In the genomic region with DNA sequence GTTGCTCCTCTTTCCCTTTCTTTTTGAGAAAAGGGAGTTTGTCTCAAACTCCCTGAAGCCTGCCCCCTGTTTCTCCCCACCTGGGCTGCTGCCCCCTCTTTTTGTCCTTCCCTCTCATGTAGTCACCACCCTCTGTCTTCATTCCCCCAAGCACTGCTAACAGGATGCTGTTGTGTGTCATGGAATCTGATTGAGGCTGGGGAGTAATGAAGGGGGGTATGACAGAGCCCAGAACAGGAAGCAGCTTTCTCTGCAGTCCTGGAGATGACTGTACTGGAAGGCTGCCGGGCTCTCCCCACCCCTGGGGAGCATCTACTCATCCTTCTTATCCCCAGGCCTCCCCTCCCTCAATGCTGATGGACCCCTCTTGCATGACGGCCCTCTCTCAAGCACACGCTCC, we compare ENCODE assay signal across 1 cellular context.
TF ChIP-seq lines count a peak whose summit lies in the region.

No MANE protein-coding gene starts in this region.

TF ChIP-seq in SK-N-SH, 30 proteins besides CTCF, POLR2A, EP300 and RAD21 (continued from another document):
- peak; percentile 87 for TF ChIP-seq POLR2AphosphoS5 (IDR thresholded peaks at IDR 0.05; ENCODE audit: low read depth, low read length)
- TF ChIP-seq, protein P1, sequence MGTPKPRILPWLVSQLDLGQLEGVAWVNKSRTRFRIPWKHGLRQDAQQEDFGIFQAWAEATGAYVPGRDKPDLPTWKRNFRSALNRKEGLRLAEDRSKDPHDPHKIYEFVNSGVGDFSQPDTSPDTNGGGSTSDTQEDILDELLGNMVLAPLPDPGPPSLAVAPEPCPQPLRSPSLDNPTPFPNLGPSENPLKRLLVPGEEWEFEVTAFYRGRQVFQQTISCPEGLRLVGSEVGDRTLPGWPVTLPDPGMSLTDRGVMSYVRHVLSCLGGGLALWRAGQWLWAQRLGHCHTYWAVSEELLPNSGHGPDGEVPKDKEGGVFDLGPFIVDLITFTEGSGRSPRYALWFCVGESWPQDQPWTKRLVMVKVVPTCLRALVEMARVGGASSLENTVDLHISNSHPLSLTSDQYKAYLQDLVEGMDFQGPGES (IDR thresholded peaks at IDR 0.05; ENCODE audit: low read depth, low read length), result no peak
- peak; percentile 49 for TF ChIP-seq TAF1 (IDR thresholded peaks at IDR 0.05; ENCODE audit: borderline replicate concordance, low read depth, low read length)
- peak; percentile 62; the same call in 1 of the 2 replicates for TF ChIP-seq RCOR1 (IDR thresholded peaks at IDR 0.05; ENCODE audit: low read length)
- TF ChIP-seq FOSL2 (IDR thresholded peaks at IDR 0.05; ENCODE audit: borderline replicate concordance, low read depth), result peak; percentile 93
- peak; percentile 87 for TF ChIP-seq NFIC (IDR thresholded peaks at IDR 0.05; ENCODE audit: borderline replicate concordance)
- no peak for TF ChIP-seq NRF1 (IDR thresholded peaks at IDR 0.05; ENCODE audit: low read depth, low read length)
TF ChIP-seq in SK-N-SH: peak in this region for 16.
